25 cellular contexts compared by ENCODE assay signal in genomic region chr1:168550971-168551370, GRCh38. TPM values are rescaled to one million over a fixed set of nuclear protein-coding genes. Genes with fewer than 3 reads are reported as not detected.
"Had no signal": no experiment of that assay in that cellular context is flagged by ENCODE, and none has a peak within 500 bp of the region (broad histone marks: within the 10 kb centered on the region; RNA-seq: fewer than 3 reads in every experiment).

No MANE protein-coding gene starts in this region.

- H3K27ac Mint-ChIP-seq: activated B cell treated with CpG ODN at 0.5 μM for 24 hours; activated CD8-positive, alpha-beta T cell treated with anti-CD3 and anti-CD28 coated beads for 36 hours; activated naive CD8-positive, alpha-beta T cell treated with anti-CD3 and anti-CD28 coated beads for 36 hours; activated T-helper 17 cell treated with anti-CD3 and anti-CD28 coated beads, Interleukin-2, amount 50 U/mL, for 72 hours; brain; endodermal cell; T-cell had no signal

- H3K27me3 Mint-ChIP-seq: activated CD8-positive, alpha-beta T cell treated with anti-CD3 and anti-CD28 coated beads for 36 hours; activated naive CD8-positive, alpha-beta T cell treated with anti-CD3 and anti-CD28 coated beads for 36 hours; T-cell had no signal

- H3K4me3 ChIP-seq: colonic mucosa had no signal

- H3K4me3 Mint-ChIP-seq: activated B cell treated with CpG ODN at 0.5 μM for 24 hours; activated CD8-positive, alpha-beta T cell treated with anti-CD3 and anti-CD28 coated beads for 36 hours; activated naive CD8-positive, alpha-beta T cell treated with anti-CD3 and anti-CD28 coated beads for 36 hours; activated T-helper 17 cell treated with anti-CD3 and anti-CD28 coated beads, Interleukin-2, amount 50 U/mL, for 72 hours; brain; endodermal cell; T-cell had no signal

- H3K4me1 Mint-ChIP-seq: activated B cell treated with CpG ODN at 0.5 μM for 24 hours; activated T-helper 17 cell treated with anti-CD3 and anti-CD28 coated beads, Interleukin-2, amount 50 U/mL, for 72 hours; brain had no signal

- DNase-seq: activated B cell treated with CpG ODN at 0.5 μM for 24 hours; activated CD4-positive, alpha-beta T cell treated with anti-CD3 and anti-CD28 coated beads for 4 hours; activated CD8-positive, alpha-beta T cell treated with anti-CD3 and anti-CD28 coated beads for 36 hours; activated naive CD4-positive, alpha-beta T cell; activated naive CD8-positive, alpha-beta T cell treated with anti-CD3 and anti-CD28 coated beads for 36 hours; activated T-cell treated with anti-CD3 and anti-CD28 coated beads, Interleukin-2, amount 50 U/mL, for 1 hour; central memory CD4-positive, alpha-beta T cell; colonic mucosa; endodermal cell; kidney; occipital lobe; retina; stimulated activated CD4-positive, alpha-beta T cell treated with anti-CD3 and anti-CD28 coated beads, Interleukin-12 subunit alpha, Interleukin-12 subunit beta, amount 100 ng/mL, for 4 hours; stimulated activated CD4-positive, alpha-beta T cell treated with anti-CD3 and anti-CD28 coated beads, Interleukin-1b, Interleukin-23, amount 100 ng/mL, for 48 hours; stimulated activated CD8-positive, alpha-beta memory T cell treated with anti-CD3 and anti-CD28 coated beads, Interleukin-4, amount 100 ng/mL, for 48 hours; stimulated activated naive CD4-positive, alpha-beta T cell; substantia nigra; T-cell; T-helper 9 cell had no signal

- H3K9me3 Mint-ChIP-seq: activated T-helper 17 cell treated with anti-CD3 and anti-CD28 coated beads, Interleukin-2, amount 50 U/mL, for 72 hours had no signal

- ATAC-seq: activated CD8-positive, alpha-beta T cell treated with anti-CD3 and anti-CD28 coated beads for 36 hours; activated T-helper 17 cell treated with anti-CD3 and anti-CD28 coated beads, Interleukin-2, amount 50 U/mL, for 72 hours; T-cell had no signal

- H3K36me3 Mint-ChIP-seq: brain had no signal

RNA-seq across cellular contexts. Expression of gene XCL2, which starts 7.2 kb away (rescaled TPM):
- total RNA-seq: activated B cell treated with CpG ODN at 0.5 μM for 24 hours; activated T-helper 17 cell treated with anti-CD3 and anti-CD28 coated beads, Interleukin-2, amount 50 U/mL, for 72 hours; colonic mucosa; endodermal cell; frontal cortex; left lobe of liver; lung microvascular endothelial cell; occipital lobe; posterior vena cava had no signal

RNA-seq across cellular contexts. Expression of gene XCL1, which starts 25.4 kb away (rescaled TPM):
- total RNA-seq: activated B cell treated with CpG ODN at 0.5 μM for 24 hours, frontal cortex, kidney, lung microvascular endothelial cell, occipital lobe, posterior vena cava had no signal
